In the genomic region with DNA sequence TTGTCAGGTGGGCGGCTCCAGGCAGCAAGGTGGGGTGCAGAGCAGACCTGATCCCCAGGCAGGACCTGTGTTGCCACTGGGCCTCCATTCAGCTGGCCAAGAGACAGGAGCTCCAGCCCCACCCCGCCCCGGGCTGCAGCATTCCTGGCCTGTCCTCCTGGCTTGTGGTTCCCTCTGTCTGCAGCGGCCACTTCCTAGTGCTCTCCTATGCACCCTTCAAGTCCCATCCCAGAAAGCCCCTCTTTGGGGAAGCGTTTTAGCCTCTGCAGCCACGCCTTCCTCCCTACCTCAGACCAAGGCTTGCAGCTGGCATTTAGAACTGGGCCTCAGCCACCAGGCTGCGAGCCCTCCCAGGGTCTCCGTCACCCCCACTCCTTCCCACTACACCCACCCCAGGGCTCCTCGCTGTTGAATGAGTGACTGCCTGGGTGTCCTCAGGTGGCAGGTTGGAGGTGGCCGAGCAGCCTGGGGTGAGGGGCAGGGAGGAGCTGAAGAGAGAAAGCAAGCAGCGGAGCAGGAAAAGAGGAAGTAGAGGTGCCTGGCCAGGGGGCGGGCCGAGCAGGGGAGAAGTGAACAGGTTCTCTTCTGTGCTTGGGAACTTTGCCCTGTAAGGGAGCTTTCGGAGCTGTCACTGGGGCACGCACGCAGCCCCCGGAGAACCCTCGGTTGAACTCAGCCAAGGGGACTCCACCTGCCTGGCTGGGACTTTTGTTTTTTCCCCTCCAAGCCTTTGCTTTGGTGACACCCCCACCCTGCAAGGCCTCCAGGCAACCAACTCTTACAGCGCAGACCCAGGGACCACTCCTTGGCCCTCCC, we compare ENCODE assay signal across 1 cellular context.
TF ChIP-seq lines count a peak whose summit lies in the region.

No MANE protein-coding gene starts in this region.

TF ChIP-seq in HepG2, 621 proteins besides CTCF, POLR2A, EP300 and RAD21 (continues in another document):
- TF ChIP-seq ELF3 (CRISPR knock-in tag; IDR thresholded peaks at IDR 0.05): peak; percentile 88
- TF ChIP-seq, protein P1, sequence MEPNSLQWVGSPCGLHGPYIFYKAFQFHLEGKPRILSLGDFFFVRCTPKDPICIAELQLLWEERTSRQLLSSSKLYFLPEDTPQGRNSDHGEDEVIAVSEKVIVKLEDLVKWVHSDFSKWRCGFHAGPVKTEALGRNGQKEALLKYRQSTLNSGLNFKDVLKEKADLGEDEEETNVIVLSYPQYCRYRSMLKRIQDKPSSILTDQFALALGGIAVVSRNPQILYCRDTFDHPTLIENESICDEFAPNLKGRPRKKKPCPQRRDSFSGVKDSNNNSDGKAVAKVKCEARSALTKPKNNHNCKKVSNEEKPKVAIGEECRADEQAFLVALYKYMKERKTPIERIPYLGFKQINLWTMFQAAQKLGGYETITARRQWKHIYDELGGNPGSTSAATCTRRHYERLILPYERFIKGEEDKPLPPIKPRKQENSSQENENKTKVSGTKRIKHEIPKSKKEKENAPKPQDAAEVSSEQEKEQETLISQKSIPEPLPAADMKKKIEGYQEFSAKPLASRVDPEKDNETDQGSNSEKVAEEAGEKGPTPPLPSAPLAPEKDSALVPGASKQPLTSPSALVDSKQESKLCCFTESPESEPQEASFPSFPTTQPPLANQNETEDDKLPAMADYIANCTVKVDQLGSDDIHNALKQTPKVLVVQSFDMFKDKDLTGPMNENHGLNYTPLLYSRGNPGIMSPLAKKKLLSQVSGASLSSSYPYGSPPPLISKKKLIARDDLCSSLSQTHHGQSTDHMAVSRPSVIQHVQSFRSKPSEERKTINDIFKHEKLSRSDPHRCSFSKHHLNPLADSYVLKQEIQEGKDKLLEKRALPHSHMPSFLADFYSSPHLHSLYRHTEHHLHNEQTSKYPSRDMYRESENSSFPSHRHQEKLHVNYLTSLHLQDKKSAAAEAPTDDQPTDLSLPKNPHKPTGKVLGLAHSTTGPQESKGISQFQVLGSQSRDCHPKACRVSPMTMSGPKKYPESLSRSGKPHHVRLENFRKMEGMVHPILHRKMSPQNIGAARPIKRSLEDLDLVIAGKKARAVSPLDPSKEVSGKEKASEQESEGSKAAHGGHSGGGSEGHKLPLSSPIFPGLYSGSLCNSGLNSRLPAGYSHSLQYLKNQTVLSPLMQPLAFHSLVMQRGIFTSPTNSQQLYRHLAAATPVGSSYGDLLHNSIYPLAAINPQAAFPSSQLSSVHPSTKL (CRISPR knock-in tag; IDR thresholded peaks at IDR 0.05): no peak; the same call in 1 of the 2 replicates
- TF ChIP-seq, protein P2, sequence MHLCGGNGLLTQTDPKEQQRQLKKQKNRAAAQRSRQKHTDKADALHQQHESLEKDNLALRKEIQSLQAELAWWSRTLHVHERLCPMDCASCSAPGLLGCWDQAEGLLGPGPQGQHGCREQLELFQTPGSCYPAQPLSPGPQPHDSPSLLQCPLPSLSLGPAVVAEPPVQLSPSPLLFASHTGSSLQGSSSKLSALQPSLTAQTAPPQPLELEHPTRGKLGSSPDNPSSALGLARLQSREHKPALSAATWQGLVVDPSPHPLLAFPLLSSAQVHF (CRISPR knock-in tag; IDR thresholded peaks at IDR 0.05): no peak
- TF ChIP-seq, protein P3, sequence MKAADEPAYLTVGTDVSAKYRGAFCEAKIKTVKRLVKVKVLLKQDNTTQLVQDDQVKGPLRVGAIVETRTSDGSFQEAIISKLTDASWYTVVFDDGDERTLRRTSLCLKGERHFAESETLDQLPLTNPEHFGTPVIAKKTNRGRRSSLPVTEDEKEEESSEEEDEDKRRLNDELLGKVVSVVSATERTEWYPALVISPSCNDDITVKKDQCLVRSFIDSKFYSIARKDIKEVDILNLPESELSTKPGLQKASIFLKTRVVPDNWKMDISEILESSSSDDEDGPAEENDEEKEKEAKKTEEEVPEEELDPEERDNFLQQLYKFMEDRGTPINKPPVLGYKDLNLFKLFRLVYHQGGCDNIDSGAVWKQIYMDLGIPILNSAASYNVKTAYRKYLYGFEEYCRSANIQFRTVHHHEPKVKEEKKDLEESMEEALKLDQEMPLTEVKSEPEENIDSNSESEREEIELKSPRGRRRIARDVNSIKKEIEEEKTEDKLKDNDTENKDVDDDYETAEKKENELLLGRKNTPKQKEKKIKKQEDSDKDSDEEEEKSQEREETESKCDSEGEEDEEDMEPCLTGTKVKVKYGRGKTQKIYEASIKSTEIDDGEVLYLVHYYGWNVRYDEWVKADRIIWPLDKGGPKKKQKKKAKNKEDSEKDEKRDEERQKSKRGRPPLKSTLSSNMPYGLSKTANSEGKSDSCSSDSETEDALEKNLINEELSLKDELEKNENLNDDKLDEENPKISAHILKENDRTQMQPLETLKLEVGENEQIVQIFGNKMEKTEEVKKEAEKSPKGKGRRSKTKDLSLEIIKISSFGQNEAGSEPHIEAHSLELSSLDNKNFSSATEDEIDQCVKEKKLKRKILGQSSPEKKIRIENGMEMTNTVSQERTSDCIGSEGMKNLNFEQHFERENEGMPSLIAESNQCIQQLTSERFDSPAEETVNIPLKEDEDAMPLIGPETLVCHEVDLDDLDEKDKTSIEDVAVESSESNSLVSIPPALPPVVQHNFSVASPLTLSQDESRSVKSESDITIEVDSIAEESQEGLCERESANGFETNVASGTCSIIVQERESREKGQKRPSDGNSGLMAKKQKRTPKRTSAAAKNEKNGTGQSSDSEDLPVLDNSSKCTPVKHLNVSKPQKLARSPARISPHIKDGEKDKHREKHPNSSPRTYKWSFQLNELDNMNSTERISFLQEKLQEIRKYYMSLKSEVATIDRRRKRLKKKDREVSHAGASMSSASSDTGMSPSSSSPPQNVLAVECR (CRISPR knock-in tag; IDR thresholded peaks at IDR 0.05; ENCODE audit: borderline replicate concordance): peak; percentile 65
- no peak for TF ChIP-seq MZF1 (CRISPR knock-in tag; IDR thresholded peaks at IDR 0.05; ENCODE audit: borderline replicate concordance)
- no peak for TF ChIP-seq ZNF296 (CRISPR knock-in tag; conservative IDR thresholded peaks at IDR 0.05)
- peak; percentile 46 for TF ChIP-seq HNRNPLL (IDR thresholded peaks at IDR 0.05; ENCODE audit: low read depth, low read length, poor library complexity, severe bottlenecking)
- no peak; the same call in 1 of the 2 replicates for TF ChIP-seq ZNF510 (CRISPR knock-in tag; IDR thresholded peaks at IDR 0.05; ENCODE audit: low read depth)
- TF ChIP-seq KLF11 (CRISPR knock-in tag; IDR thresholded peaks at IDR 0.05): no peak
- TF ChIP-seq ZNF577 (CRISPR knock-in tag; IDR thresholded peaks at IDR 0.05; ENCODE audit: borderline replicate concordance, low read depth): no peak
- TF ChIP-seq, protein P4, sequence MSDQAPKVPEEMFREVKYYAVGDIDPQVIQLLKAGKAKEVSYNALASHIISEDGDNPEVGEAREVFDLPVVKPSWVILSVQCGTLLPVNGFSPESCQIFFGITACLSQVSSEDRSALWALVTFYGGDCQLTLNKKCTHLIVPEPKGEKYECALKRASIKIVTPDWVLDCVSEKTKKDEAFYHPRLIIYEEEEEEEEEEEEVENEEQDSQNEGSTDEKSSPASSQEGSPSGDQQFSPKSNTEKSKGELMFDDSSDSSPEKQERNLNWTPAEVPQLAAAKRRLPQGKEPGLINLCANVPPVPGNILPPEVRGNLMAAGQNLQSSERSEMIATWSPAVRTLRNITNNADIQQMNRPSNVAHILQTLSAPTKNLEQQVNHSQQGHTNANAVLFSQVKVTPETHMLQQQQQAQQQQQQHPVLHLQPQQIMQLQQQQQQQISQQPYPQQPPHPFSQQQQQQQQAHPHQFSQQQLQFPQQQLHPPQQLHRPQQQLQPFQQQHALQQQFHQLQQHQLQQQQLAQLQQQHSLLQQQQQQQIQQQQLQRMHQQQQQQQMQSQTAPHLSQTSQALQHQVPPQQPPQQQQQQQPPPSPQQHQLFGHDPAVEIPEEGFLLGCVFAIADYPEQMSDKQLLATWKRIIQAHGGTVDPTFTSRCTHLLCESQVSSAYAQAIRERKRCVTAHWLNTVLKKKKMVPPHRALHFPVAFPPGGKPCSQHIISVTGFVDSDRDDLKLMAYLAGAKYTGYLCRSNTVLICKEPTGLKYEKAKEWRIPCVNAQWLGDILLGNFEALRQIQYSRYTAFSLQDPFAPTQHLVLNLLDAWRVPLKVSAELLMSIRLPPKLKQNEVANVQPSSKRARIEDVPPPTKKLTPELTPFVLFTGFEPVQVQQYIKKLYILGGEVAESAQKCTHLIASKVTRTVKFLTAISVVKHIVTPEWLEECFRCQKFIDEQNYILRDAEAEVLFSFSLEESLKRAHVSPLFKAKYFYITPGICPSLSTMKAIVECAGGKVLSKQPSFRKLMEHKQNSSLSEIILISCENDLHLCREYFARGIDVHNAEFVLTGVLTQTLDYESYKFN (CRISPR knock-in tag; conservative IDR thresholded peaks at IDR 0.05): peak; percentile 51; the same call in 1 of the 2 replicates
- no peak for TF ChIP-seq TCF7L2 (IDR thresholded peaks at IDR 0.05; ENCODE audit: low read depth, low read length)
- TF ChIP-seq CEBPG (CRISPR knock-in tag; IDR thresholded peaks at IDR 0.05): no peak
- TF ChIP-seq ELF1 (CRISPR knock-in tag; IDR thresholded peaks at IDR 0.05): peak; percentile 59
- TF ChIP-seq, protein P5, sequence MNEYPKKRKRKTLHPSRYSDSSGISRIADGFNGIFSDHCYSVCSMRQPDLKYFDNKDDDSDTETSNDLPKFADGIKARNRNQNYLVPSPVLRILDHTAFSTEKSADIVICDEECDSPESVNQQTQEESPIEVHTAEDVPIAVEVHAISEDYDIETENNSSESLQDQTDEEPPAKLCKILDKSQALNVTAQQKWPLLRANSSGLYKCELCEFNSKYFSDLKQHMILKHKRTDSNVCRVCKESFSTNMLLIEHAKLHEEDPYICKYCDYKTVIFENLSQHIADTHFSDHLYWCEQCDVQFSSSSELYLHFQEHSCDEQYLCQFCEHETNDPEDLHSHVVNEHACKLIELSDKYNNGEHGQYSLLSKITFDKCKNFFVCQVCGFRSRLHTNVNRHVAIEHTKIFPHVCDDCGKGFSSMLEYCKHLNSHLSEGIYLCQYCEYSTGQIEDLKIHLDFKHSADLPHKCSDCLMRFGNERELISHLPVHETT (CRISPR knock-in tag; conservative IDR thresholded peaks at IDR 0.05): no peak
- no peak for TF ChIP-seq ZNF543 (CRISPR knock-in tag; IDR thresholded peaks at IDR 0.05)
- TF ChIP-seq ARNT (IDR thresholded peaks at IDR 0.05): no peak
- TF ChIP-seq ZNF775 (CRISPR knock-in tag; IDR thresholded peaks at IDR 0.05; ENCODE audit: borderline replicate concordance): peak; percentile 92
- TF ChIP-seq KLF16 (CRISPR knock-in tag; IDR thresholded peaks at IDR 0.05): no peak
- TF ChIP-seq ADNP (CRISPR knock-in tag; IDR thresholded peaks at IDR 0.05): no peak
- peak; percentile 38; the same call in 1 of the 2 replicates for TF ChIP-seq ZNF501 (CRISPR knock-in tag; IDR thresholded peaks at IDR 0.05)
- TF ChIP-seq HOXA5 (CRISPR knock-in tag; IDR thresholded peaks at IDR 0.05): no peak
- TF ChIP-seq ARNT2 (CRISPR knock-in tag; IDR thresholded peaks at IDR 0.05; ENCODE audit: low read depth): no peak
- TF ChIP-seq TP53 (CRISPR knock-in tag; conservative IDR thresholded peaks at IDR 0.05): no peak
- TF ChIP-seq ONECUT2 (CRISPR knock-in tag; IDR thresholded peaks at IDR 0.05): no peak
- TF ChIP-seq THRA (CRISPR knock-in tag; IDR thresholded peaks at IDR 0.05; ENCODE audit: borderline replicate concordance): peak; percentile 52; the same call in 1 of the 2 replicates
- no peak for TF ChIP-seq ISX (CRISPR knock-in tag; conservative IDR thresholded peaks at IDR 0.05)
- no peak for TF ChIP-seq ZNF281 (CRISPR knock-in tag; IDR thresholded peaks at IDR 0.05; ENCODE audit: borderline replicate concordance)
- TF ChIP-seq ZNF652 (CRISPR knock-in tag; IDR thresholded peaks at IDR 0.05; ENCODE audit: borderline replicate concordance, low read depth): no peak
- no peak for TF ChIP-seq ZNF781 (CRISPR knock-in tag; IDR thresholded peaks at IDR 0.05; ENCODE audit: borderline replicate concordance, not compliant biosample characterization)
- no peak for TF ChIP-seq ZNF276 (CRISPR knock-in tag; IDR thresholded peaks at IDR 0.05; ENCODE audit: low read depth)
- TF ChIP-seq ZNF678 (CRISPR knock-in tag; IDR thresholded peaks at IDR 0.05): no peak
